Comparison of ENCODE assay signal across 8 cellular contexts in genomic region chr7:47088329-47089067, GRCh38.
A peak's percentile ranks its signal among the peaks of the same experiment; 100 is the strongest.
DNase-seq lines count a peak whose midpoint lies in the region; ATAC-seq lines count a peak whose summit lies in the region.

No MANE protein-coding gene starts in this region.

- H3K9me3 Mint-ChIP-seq in activated naive CD8-positive, alpha-beta T cell treated with anti-CD3 and anti-CD28 coated beads for 36 hours: no peaks in the 10 kb centered on the region
- no peaks in the 10 kb centered on the region for H3K9me3 Mint-ChIP-seq in activated T-helper 1 cell treated with anti-CD3 and anti-CD28 coated beads, Interleukin-12 subunit alpha, Interleukin-12 subunit beta, Interleukin-2, Interleukin-4 antibody, amounts not matched to agents 30 ng/mL and 10 ng/mL and 1 ng/mL, durations not matched to agents 14 hours and 24 hours and 36 hours

- in situ Hi-C loops in ACHN (cut with HindIII; ENCODE audit: low pct_ligation_motif_present, low pct_unique_long_range_greater_than_20kb, low sequenced_read_pairs): loop anchor here (25.0 kb wide), 1 partner anchor 726 kb away; no protein-coding TSS in a partner anchor

- H3K27me3 Mint-ChIP-seq in activated naive CD8-positive, alpha-beta T cell treated with anti-CD3 and anti-CD28 coated beads for 36 hours: peaks cover 8% of the 10 kb centered on the region
- no peaks in the 10 kb centered on the region for H3K27me3 Mint-ChIP-seq in activated T-helper 1 cell treated with anti-CD3 and anti-CD28 coated beads, Interleukin-12 subunit alpha, Interleukin-12 subunit beta, Interleukin-2, Interleukin-4 antibody, amounts not matched to agents 30 ng/mL and 10 ng/mL and 1 ng/mL, durations not matched to agents 14 hours and 24 hours and 36 hours (ENCODE audit: insufficient read depth)

- no peak overlapping the region for H3K27ac Mint-ChIP-seq in activated naive CD8-positive, alpha-beta T cell treated with anti-CD3 and anti-CD28 coated beads for 36 hours
- no peak overlapping the region for H3K27ac Mint-ChIP-seq in activated T-helper 1 cell treated with anti-CD3 and anti-CD28 coated beads, Interleukin-12 subunit alpha, Interleukin-12 subunit beta, Interleukin-2, Interleukin-4 antibody, amounts not matched to agents 30 ng/mL and 10 ng/mL and 1 ng/mL, durations not matched to agents 14 hours and 24 hours and 36 hours

- no peak overlapping the region for H3K4me3 Mint-ChIP-seq in activated naive CD8-positive, alpha-beta T cell treated with anti-CD3 and anti-CD28 coated beads for 36 hours
- no peak overlapping the region for H3K4me3 Mint-ChIP-seq in activated T-helper 1 cell treated with anti-CD3 and anti-CD28 coated beads, Interleukin-12 subunit alpha, Interleukin-12 subunit beta, Interleukin-2, Interleukin-4 antibody, amounts not matched to agents 30 ng/mL and 10 ng/mL and 1 ng/mL, durations not matched to agents 14 hours and 24 hours and 36 hours

- no peaks in the 10 kb centered on the region for H3K4me1 Mint-ChIP-seq in activated naive CD8-positive, alpha-beta T cell treated with anti-CD3 and anti-CD28 coated beads for 36 hours
- no peaks in the 10 kb centered on the region for H3K4me1 Mint-ChIP-seq in activated T-helper 1 cell treated with anti-CD3 and anti-CD28 coated beads, Interleukin-12 subunit alpha, Interleukin-12 subunit beta, Interleukin-2, Interleukin-4 antibody, amounts not matched to agents 30 ng/mL and 10 ng/mL and 1 ng/mL, durations not matched to agents 14 hours and 24 hours and 36 hours (ENCODE audit: low read depth)

- no peaks in the 10 kb centered on the region for H3K36me3 Mint-ChIP-seq in activated naive CD8-positive, alpha-beta T cell treated with anti-CD3 and anti-CD28 coated beads for 36 hours
- no peaks in the 10 kb centered on the region for H3K36me3 Mint-ChIP-seq in activated T-helper 1 cell treated with anti-CD3 and anti-CD28 coated beads, Interleukin-12 subunit alpha, Interleukin-12 subunit beta, Interleukin-2, Interleukin-4 antibody, amounts not matched to agents 30 ng/mL and 10 ng/mL and 1 ng/mL, durations not matched to agents 14 hours and 24 hours and 36 hours (ENCODE audit: low read depth)

- intact Hi-C loops in Right ventricle myocardium superior (cut with DNase I): loop anchor here (5.0 kb wide), 1 partner anchor 1166 kb away; the partner anchor contains the start of gene IGFBP3
- intact Hi-C loops in activated T-helper 1 cell treated with anti-CD3 and anti-CD28 coated beads, Interleukin-12 subunit alpha, Interleukin-12 subunit beta, Interleukin-2, Interleukin-4 antibody, amounts not matched to agents 30 ng/mL and 10 ng/mL and 1 ng/mL, durations not matched to agents 14 hours and 24 hours and 36 hours (cut with micrococcal nuclease): loop anchor here (1.0 kb wide), 2 partner anchors 1171 to 1197 kb away; no protein-coding TSS in a partner anchor

- ATAC-seq in HG02571 (IDR thresholded peaks at IDR 0.05; ENCODE audit: unreplicated experiment) (peak; percentile 70), Right ventricle myocardium superior (ENCODE audit: poor library complexity) (peak; percentile 94)

- DNase-seq in ACHN (peak; percentile 79), ELR (ENCODE audit: low read depth) (peak; percentile 80), NCI-H2029 (lab: John Stamatoyannopoulos, UW) (peak; percentile 47), Right ventricle myocardium superior (peak; percentile 72), pulmonary artery endothelial cell (ENCODE audit: low read depth, low spot score) (peak; percentile 22)
- DNase-seq in activated naive CD8-positive, alpha-beta T cell treated with anti-CD3 and anti-CD28 coated beads for 36 hours: peak; percentile 18
- no peak for DNase-seq in activated T-helper 1 cell treated with anti-CD3 and anti-CD28 coated beads, Interleukin-12 subunit alpha, Interleukin-12 subunit beta, Interleukin-2, Interleukin-4 antibody, amounts not matched to agents 30 ng/mL and 10 ng/mL and 1 ng/mL, durations not matched to agents 14 hours and 24 hours and 36 hours (ENCODE audit: low spot score)
